In the genomic region with DNA sequence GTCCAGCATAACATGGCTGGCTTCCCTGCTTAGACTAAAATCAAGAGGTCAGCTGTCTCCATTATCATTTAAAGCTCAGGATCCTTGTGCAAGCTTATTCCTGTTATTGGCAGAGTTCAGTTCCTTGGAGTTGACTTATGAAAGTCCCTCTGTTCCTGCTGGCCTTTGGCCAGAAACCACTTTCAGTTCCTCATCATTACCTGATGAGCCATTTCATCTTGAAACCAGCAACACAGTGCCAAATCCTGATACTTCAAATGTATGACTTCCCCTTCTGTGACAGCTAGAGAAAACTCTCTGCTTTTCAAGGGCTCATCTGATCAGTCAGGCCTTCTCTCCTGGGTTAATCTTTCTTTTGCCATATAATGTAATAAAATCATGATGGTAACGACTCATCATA, we compare ENCODE assay signal across 10 cellular contexts.
DNase-seq lines count a peak whose midpoint lies in the region; ATAC-seq, FAIRE-seq and TF ChIP-seq lines count a peak whose summit lies in the region.
"Had no signal": no experiment of that assay in that cellular context is flagged by ENCODE, and none has a peak within 500 bp of the region (broad histone marks: within the 10 kb centered on the region; RNA-seq: fewer than 3 reads in every experiment).

No MANE protein-coding gene starts in this region.

- H3K27ac Mint-ChIP-seq in activated CD8-positive, alpha-beta T cell treated with anti-CD3 and anti-CD28 coated beads, Interleukin-2, amount 10 ng/mL, durations not matched to agents 7 days and 5 days = no peak overlapping the region
- H3K27ac Mint-ChIP-seq: B cell had no signal

- H3K27ac ChIP-seq in PC-3 (ENCODE audit: low read length) (no peak overlapping the region), kidney (ENCODE audit: low read depth in 2 of 2, low read length in 2 of 2) (no peak overlapping the region), HepG2 (ENCODE audit: extremely low read length, insufficient read depth, low read length) (no peak overlapping the region)
- H3K27ac ChIP-seq: hepatocyte had no signal

- H3K27me3 ChIP-seq in PC-3 (ENCODE audit: low read length) = no peaks in the 10 kb centered on the region
- no peaks in the 10 kb centered on the region for H3K27me3 ChIP-seq in HepG2 (ENCODE audit: control insufficient read depth in 1 of 2, insufficient read depth in 2 of 2, low read length in 2 of 2)
- H3K27me3 ChIP-seq: hepatocyte had no signal

- H2AFZ ChIP-seq in PC-3 (ENCODE audit: low read length) (no peak overlapping the region), HepG2 (ENCODE audit: low read length) (no peak overlapping the region)
- H2AFZ ChIP-seq: hepatocyte had no signal

- no peaks in the 10 kb centered on the region for H3F3A ChIP-seq in PC-3 (ENCODE audit: low read length, unreplicated experiment)

- H3K9ac ChIP-seq in PC-3 (ENCODE audit: low read length) (no peak overlapping the region), kidney (ENCODE audit: low read length in 2 of 2) (no peak overlapping the region), HepG2 (ENCODE audit: insufficient read depth, low read depth, low read length) (no peak overlapping the region)

- in situ Hi-C loops in HepG2 (cut with HindIII; ENCODE audit: extremely low pct_ligation_motif_present, low pct_unique_long_range_greater_than_20kb) = no loop called here

- H4K20me1 ChIP-seq in PC-3 (ENCODE audit: low read length) (no peaks in the 10 kb centered on the region), HepG2 (ENCODE audit: insufficient read depth, low read length) (no peaks in the 10 kb centered on the region)

- no peaks in the 10 kb centered on the region for H3K4me1 ChIP-seq in PC-3 (ENCODE audit: insufficient read depth, low read length)
- H3K4me1 ChIP-seq in kidney (ENCODE audit: control insufficient read depth in 1 of 2, insufficient read depth in 1 of 2, low read depth in 1 of 2, low read length in 2 of 2) = no peaks in the 10 kb centered on the region
- H3K4me1 ChIP-seq in HepG2 (ENCODE audit: insufficient read depth, low read length) = no peaks in the 10 kb centered on the region

- ATAC-seq in GM19397 (IDR thresholded peaks at IDR 0.05; ENCODE audit: unreplicated experiment) (peak; percentile 74), HG03095 (IDR thresholded peaks at IDR 0.05; ENCODE audit: unreplicated experiment) (peak; percentile 74), PC-3 (no peak), HepG2 (no peak)
- ATAC-seq in activated CD8-positive, alpha-beta T cell treated with anti-CD3 and anti-CD28 coated beads, Interleukin-2, amount 10 ng/mL, durations not matched to agents 7 days and 5 days = no peak

- TF ChIP-seq RAD21 in HepG2 (CRISPR knock-in tag; IDR thresholded peaks at IDR 0.05) = no peak

- BruUV-seq in PC-3 (replicated peaks; lab: Mats Ljungman, UMichigan) (no TSS peak), HepG2 (replicated peaks; lab: Mats Ljungman, UMichigan) (no TSS peak)

- H3K9me3 Mint-ChIP-seq in activated CD8-positive, alpha-beta T cell treated with anti-CD3 and anti-CD28 coated beads, Interleukin-2, amount 10 ng/mL, durations not matched to agents 7 days and 5 days (ENCODE audit: insufficient read depth) = peaks cover 3% of the 10 kb centered on the region

- no peak overlapping the region for H3K4me3 ChIP-seq in PC-3 (ENCODE audit: low read length)
- H3K4me3 ChIP-seq in kidney (ENCODE audit: low read length in 2 of 2) = no peak overlapping the region
- H3K4me3 ChIP-seq in HepG2 (replicated peaks in 1 of 3; ENCODE audit: insufficient read depth in 1 of 3, low read depth in 2 of 3, low read length in 3 of 3) = no peak overlapping the region
- H3K4me3 ChIP-seq: hepatocyte had no signal

- no peaks in the 10 kb centered on the region for H3K4me1 Mint-ChIP-seq in activated CD8-positive, alpha-beta T cell treated with anti-CD3 and anti-CD28 coated beads, Interleukin-2, amount 10 ng/mL, durations not matched to agents 7 days and 5 days (ENCODE audit: low read depth)
- H3K4me1 Mint-ChIP-seq: B cell had no signal

- H3K4me3 Mint-ChIP-seq in activated CD8-positive, alpha-beta T cell treated with anti-CD3 and anti-CD28 coated beads, Interleukin-2, amount 10 ng/mL, durations not matched to agents 7 days and 5 days = no peak overlapping the region
- H3K4me3 Mint-ChIP-seq: B cell had no signal

- no peak for TF ChIP-seq POLR2A in HepG2 (IDR thresholded peaks at IDR 0.05; ENCODE audit: insufficient read depth in 1 of 2, low read depth in 2 of 2, low read length in 2 of 2)

- no peaks in the 10 kb centered on the region for H3K9me2 ChIP-seq in PC-3 (replicated peaks; ENCODE audit: low read length)

- intact Hi-C loops in PC-3 (cut with micrococcal nuclease) (no loop called here), kidney (cut with DNase I) (no loop called here), HepG2 (cut with micrococcal nuclease; ENCODE audit: unreplicated experiment) (no loop called here)

- DNase-seq in Ammon's horn (ENCODE audit: low spot score) (peak; percentile 57), PC-3 (peak; percentile 11), kidney (no peak), iPS-NIHi11 (ENCODE audit: low spot score) (no peak), HepG2 (ENCODE audit: low spot score) (no peak)
- DNase-seq in activated CD8-positive, alpha-beta T cell treated with anti-CD3 and anti-CD28 coated beads, Interleukin-2, amount 10 ng/mL, durations not matched to agents 7 days and 5 days = no peak

- TF ChIP-seq CTCF in PC-3 (conservative IDR thresholded peaks at IDR 0.05; ENCODE audit: low read depth, low read length) (no peak), kidney (IDR thresholded peaks at IDR 0.05; ENCODE audit: borderline replicate concordance, extremely low read depth, insufficient read depth) (no peak), HepG2 (CRISPR knock-in tag; IDR thresholded peaks at IDR 0.05) (no peak)

- H3K27me3 Mint-ChIP-seq in activated CD8-positive, alpha-beta T cell treated with anti-CD3 and anti-CD28 coated beads, Interleukin-2, amount 10 ng/mL, durations not matched to agents 7 days and 5 days (ENCODE audit: low read depth) = no peaks in the 10 kb centered on the region
- H3K27me3 Mint-ChIP-seq: B cell had no signal

- no peak for TF ChIP-seq EP300 in HepG2 (IDR thresholded peaks at IDR 0.05; ENCODE audit: low read depth in 2 of 2, low read length in 2 of 2)
- TF ChIP-seq EP300 in HepG2 (CRISPR knock-in tag; IDR thresholded peaks at IDR 0.05; ENCODE audit: borderline replicate concordance) = no peak

- no peaks in the 10 kb centered on the region for H3K36me3 ChIP-seq in PC-3 (ENCODE audit: low read depth, low read length)
- no peaks in the 10 kb centered on the region for H3K36me3 ChIP-seq in kidney (ENCODE audit: control insufficient read depth in 1 of 2, insufficient read depth in 2 of 2, low read length in 2 of 2)
- H3K36me3 ChIP-seq in HepG2 (replicated peaks in 1 of 2; ENCODE audit: control insufficient read depth in 1 of 2, insufficient read depth in 2 of 2, low read length in 2 of 2) = no peaks in the 10 kb centered on the region

- CTCF ChIA-PET in PC-3 (lab: Charles Lee) (no interaction called here), HepG2 (lab: Yijun Ruan, JAX; ENCODE audit: low intra/inter-chr PET ratio, low total read pairs) (no interaction called here)
- CTCF ChIA-PET in activated CD8-positive, alpha-beta T cell treated with anti-CD3 and anti-CD28 coated beads, Interleukin-2, amount 10 ng/mL, durations not matched to agents 7 days and 5 days (lab: Charles Lee) = no interaction called here

- POLR2A ChIA-PET in PC-3 (lab: Charles Lee; ENCODE audit: unreplicated experiment) (interaction anchor here (0.6 kb wide), 1 partner anchor 50 kb away, joined by 3 read pairs; no protein-coding TSS in a partner anchor), HepG2 (lab: Yijun Ruan, JAX) (no interaction called here)
- POLR2A ChIA-PET in activated CD8-positive, alpha-beta T cell treated with anti-CD3 and anti-CD28 coated beads, Interleukin-2, amount 10 ng/mL, durations not matched to agents 7 days and 5 days (lab: Charles Lee) = no interaction called here

- no peak overlapping the region for H3K4me2 ChIP-seq in PC-3 (ENCODE audit: low read length)
- no peak overlapping the region for H3K4me2 ChIP-seq in HepG2 (ENCODE audit: low read depth, low read length)
- H3K4me2 ChIP-seq: hepatocyte had no signal

- FAIRE-seq in kidney (lab: Jason Lieb, UNC) (no peak), HepG2 (lab: Jason Lieb, UNC) (no peak)

- H3K9me3 ChIP-seq in PC-3 (ENCODE audit: low read length) (no peaks in the 10 kb centered on the region), kidney (ENCODE audit: control insufficient read depth in 1 of 2, low read length in 2 of 2) (no peaks in the 10 kb centered on the region), HepG2 (ENCODE audit: low read length) (no peaks in the 10 kb centered on the region)

- H3K36me3 Mint-ChIP-seq in activated CD8-positive, alpha-beta T cell treated with anti-CD3 and anti-CD28 coated beads, Interleukin-2, amount 10 ng/mL, durations not matched to agents 7 days and 5 days (ENCODE audit: low read depth) = no peaks in the 10 kb centered on the region

- H3K79me2 ChIP-seq in PC-3 (ENCODE audit: low read length) (no peaks in the 10 kb centered on the region), HepG2 (ENCODE audit: insufficient read depth, low read length) (no peaks in the 10 kb centered on the region)
- H3K79me2 ChIP-seq: hepatocyte had no signal

- 4% methylated on average over 1 of the region's 1 CpG for whole genome bisulfite sequencing in HepG2 (ENCODE audit: low lambda C conversion rate)

TF ChIP-seq in HepG2, 621 proteins besides CTCF, POLR2A, EP300 and RAD21:
- TF ChIP-seq SRSF4 (IDR thresholded peaks at IDR 0.05; ENCODE audit: low read depth, low read length, poor library complexity, severe bottlenecking) = no peak
- TF ChIP-seq ZNF274 (CRISPR knock-in tag; IDR thresholded peaks at IDR 0.05) = no peak
- TF ChIP-seq RARG (CRISPR knock-in tag; IDR thresholded peaks at IDR 0.05; ENCODE audit: low read depth) = no peak
- TF ChIP-seq REXO4 (CRISPR knock-in tag; IDR thresholded peaks at IDR 0.05; ENCODE audit: borderline replicate concordance) = no peak
TF ChIP-seq in HepG2: peak in this region for 0.

Comparison
In these comparisons a context has a peak if more than half of its experiments do, and no peak if none do; other contexts are left out.
1. DNase-seq: peak in Ammon's horn (single experiment) and PC-3 (single experiment); none in activated CD8-positive, alpha-beta T cell treated with anti-CD3 and anti-CD28 coated beads, Interleukin-2, amount 10 ng/mL, durations not matched to agents 7 days and 5 days (single experiment), kidney (single experiment), iPS-NIHi11 (single experiment) and HepG2 (single experiment).
2. ATAC-seq: peak in GM19397 (single experiment) and HG03095 (single experiment); none in PC-3 (single experiment), activated CD8-positive, alpha-beta T cell treated with anti-CD3 and anti-CD28 coated beads, Interleukin-2, amount 10 ng/mL, durations not matched to agents 7 days and 5 days (single experiment) and HepG2 (single experiment).